In the genomic region with DNA sequence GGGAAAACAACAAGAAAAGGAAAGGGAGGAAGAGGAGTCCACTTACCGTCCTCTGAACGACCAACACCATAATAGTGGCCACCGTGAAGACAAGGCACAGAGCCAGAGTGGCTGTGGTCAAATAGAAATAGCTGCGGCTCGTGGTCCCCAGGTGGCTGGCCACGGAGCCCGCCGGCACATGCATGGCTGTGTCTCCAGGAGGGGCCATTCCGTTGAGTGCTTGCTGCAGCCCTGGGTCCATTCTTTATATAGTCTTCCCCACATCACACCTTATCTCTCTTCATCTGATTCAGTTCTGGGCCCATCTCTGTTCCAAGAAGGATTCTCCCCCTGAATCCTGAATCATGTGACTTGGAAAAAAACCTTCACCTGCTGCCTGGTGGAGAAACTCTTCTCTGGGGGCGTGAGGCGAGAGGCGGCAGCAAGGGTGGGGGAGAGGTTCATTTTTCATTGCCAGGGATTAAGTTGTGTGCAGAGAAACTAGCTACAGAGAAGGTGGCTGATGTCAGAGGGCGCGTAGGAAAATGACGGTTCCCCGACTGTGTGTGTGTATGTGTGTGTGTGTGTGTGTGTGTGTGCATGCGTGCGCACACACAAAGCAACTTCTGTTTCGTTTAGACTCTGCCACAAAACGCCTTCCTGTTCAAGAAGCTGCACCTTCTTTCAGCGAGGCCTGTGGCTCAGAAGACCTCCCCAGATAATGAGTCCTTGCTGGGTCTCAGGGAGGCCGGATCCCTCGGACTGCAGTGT, we compare ENCODE assay signal across 10 cellular contexts. TPM values are rescaled to one million over a fixed set of nuclear protein-coding genes. Genes with fewer than 3 reads are reported as not detected.
DNase-seq lines count a peak whose midpoint lies in the region; ATAC-seq and TF ChIP-seq lines count a peak whose summit lies in the region.
"Had no signal": no experiment of that assay in that cellular context is flagged by ENCODE, and none has a peak within 500 bp of the region (broad histone marks: within the 10 kb centered on the region; RNA-seq: fewer than 3 reads in every experiment).

A gene with protein sequence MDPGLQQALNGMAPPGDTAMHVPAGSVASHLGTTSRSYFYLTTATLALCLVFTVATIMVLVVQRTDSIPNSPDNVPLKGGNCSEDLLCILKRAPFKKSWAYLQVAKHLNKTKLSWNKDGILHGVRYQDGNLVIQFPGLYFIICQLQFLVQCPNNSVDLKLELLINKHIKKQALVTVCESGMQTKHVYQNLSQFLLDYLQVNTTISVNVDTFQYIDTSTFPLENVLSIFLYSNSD (minus strand): TSS at position 529 of the 750 bp plus-strand sequence. CDS start 288 bp downstream, at position 241.

- POLR2A ChIA-PET in naive thymus-derived CD8-positive, alpha-beta T cell (lab: Charles Lee) = interaction anchor here (0.6 to 4.8 kb wide), 17 partner anchors 9 to 1406 kb away, joined by 3 to 55 read pairs (median 4); no protein-coding TSS in a partner anchor

- peak; percentile 79 to 84 for ATAC-seq in CD4-positive, CD25-positive, alpha-beta regulatory T cell (ENCODE audit: low read depth in 2 of 2)
- peak; percentile 74 to 83 for ATAC-seq in naive thymus-derived CD8-positive, alpha-beta T cell
- peak; percentile 64 to 74 for ATAC-seq in upper lobe of left lung (ENCODE audit: low FRiP score in 2 of 2)
- no peak for ATAC-seq in GM18505 (IDR thresholded peaks at IDR 0.05; ENCODE audit: unreplicated experiment)
- ATAC-seq: Panc1 had no signal

- no peaks in the 10 kb centered on the region for H3K27me3 ChIP-seq in CD4-positive, CD25-positive, alpha-beta regulatory T cell (ENCODE audit: control insufficient read depth, insufficient read depth, low read length)
- no peaks in the 10 kb centered on the region for H3K27me3 ChIP-seq in upper lobe of left lung

- no peaks in the 10 kb centered on the region for H3K9me3 ChIP-seq in CD4-positive, CD25-positive, alpha-beta regulatory T cell (ENCODE audit: control insufficient read depth in 2 of 2, low read length in 2 of 2)
- H3K9me3 ChIP-seq in upper lobe of left lung = no peaks in the 10 kb centered on the region

- peaks cover 44% of the 10 kb centered on the region for H3K4me1 ChIP-seq in CD4-positive, CD25-positive, alpha-beta regulatory T cell (ENCODE audit: control insufficient read depth, insufficient read depth, low read length, poor library complexity, severe bottlenecking)
- no peaks in the 10 kb centered on the region for H3K4me1 ChIP-seq in upper lobe of left lung

- H3K27me3 Mint-ChIP-seq in CD4-positive, CD25-positive, alpha-beta regulatory T cell = no peaks in the 10 kb centered on the region
- H3K27me3 Mint-ChIP-seq in naive thymus-derived CD8-positive, alpha-beta T cell = no peaks in the 10 kb centered on the region
- H3K27me3 Mint-ChIP-seq in glutamatergic neuron (ENCODE audit: unreplicated experiment) = peaks cover 9% of the 10 kb centered on the region

- TF ChIP-seq POLR2A in upper lobe of left lung (IDR thresholded peaks at IDR 0.05) (peak in 1 of 4 donors; percentile 54), GM18505 (IDR thresholded peaks at IDR 0.05; ENCODE audit: borderline replicate concordance, extremely low read depth, insufficient read depth, insufficient read length) (no peak)

- H3K27ac ChIP-seq in CD4-positive, CD25-positive, alpha-beta regulatory T cell (ENCODE audit: insufficient read depth, low read length, poor library complexity, severe bottlenecking) = peak within 1 kb of the TSS; percentile 84
- H3K27ac ChIP-seq in upper lobe of left lung = peak within 1 kb of the TSS; percentile 74 to 86 (median 78)

- peak within 1 kb of the TSS; percentile 94 for H3K4me3 ChIP-seq in CD4-positive, CD25-positive, alpha-beta regulatory T cell (ENCODE audit: low read depth, low read length)
- H3K4me3 ChIP-seq in upper lobe of left lung = peak within 1 kb of the TSS in 3 of 4 donors; percentile 21 to 41 (median 36)

- TF ChIP-seq CTCF in upper lobe of left lung (IDR thresholded peaks at IDR 0.05) = no peak
- no peak for TF ChIP-seq CTCF in glutamatergic neuron (IDR thresholded peaks at IDR 0.05; ENCODE audit: partially characterized antibody, unreplicated experiment)

- H3K4me1 Mint-ChIP-seq in CD4-positive, CD25-positive, alpha-beta regulatory T cell = peaks cover 18 to 59% (median 35%) of the 10 kb centered on the region in 4 donors
- peaks cover 31 to 56% (median 52%) of the 10 kb centered on the region in 4 donors for H3K4me1 Mint-ChIP-seq in naive thymus-derived CD8-positive, alpha-beta T cell
- H3K4me1 Mint-ChIP-seq in glutamatergic neuron (ENCODE audit: low read depth, unreplicated experiment) = no peaks in the 10 kb centered on the region

- peak within 1 kb of the TSS; percentile 93 to 100 (median 96) for H3K4me3 Mint-ChIP-seq in CD4-positive, CD25-positive, alpha-beta regulatory T cell
- peak within 1 kb of the TSS; percentile 83 to 100 (median 97) for H3K4me3 Mint-ChIP-seq in naive thymus-derived CD8-positive, alpha-beta T cell
- H3K4me3 Mint-ChIP-seq in glutamatergic neuron (ENCODE audit: unreplicated experiment) = no peak within 1 kb of the TSS

- peaks cover 12% of the 10 kb centered on the region for H3K36me3 Mint-ChIP-seq in CD4-positive, CD25-positive, alpha-beta regulatory T cell
- peaks cover 0 to 11% (median 7%) of the 10 kb centered on the region in 3 donors for H3K36me3 Mint-ChIP-seq in naive thymus-derived CD8-positive, alpha-beta T cell
- no peaks in the 10 kb centered on the region for H3K36me3 Mint-ChIP-seq in glutamatergic neuron (ENCODE audit: unreplicated experiment)

- 62 to 65% methylated on average over 23 of the region's 23 CpGs for WGBS in upper lobe of left lung, 2 donors

- peaks cover 0 to 2% (median 0%) of the 10 kb centered on the region in 7 donors for H3K9me3 Mint-ChIP-seq in CD4-positive, CD25-positive, alpha-beta regulatory T cell
- H3K9me3 Mint-ChIP-seq in naive thymus-derived CD8-positive, alpha-beta T cell = no peaks in the 10 kb centered on the region
- H3K9me3 Mint-ChIP-seq in glutamatergic neuron (ENCODE audit: unreplicated experiment) = no peaks in the 10 kb centered on the region

- H3K27ac Mint-ChIP-seq in CD4-positive, CD25-positive, alpha-beta regulatory T cell = peak within 1 kb of the TSS; percentile 97 to 100 (median 100)
- H3K27ac Mint-ChIP-seq in naive thymus-derived CD8-positive, alpha-beta T cell = peak within 1 kb of the TSS; percentile 92 to 100 (median 99)
- no peak within 1 kb of the TSS for H3K27ac Mint-ChIP-seq in glutamatergic neuron (ENCODE audit: unreplicated experiment)

- TF ChIP-seq EP300 in upper lobe of left lung (IDR thresholded peaks at IDR 0.05) = no peak

- H3K36me3 ChIP-seq in CD4-positive, CD25-positive, alpha-beta regulatory T cell (ENCODE audit: control insufficient read depth, insufficient read depth, low read length) = no peaks in the 10 kb centered on the region
- no peaks in the 10 kb centered on the region for H3K36me3 ChIP-seq in upper lobe of left lung

- peak; percentile 37 to 93 (median 74) for DNase-seq in CD4-positive, CD25-positive, alpha-beta regulatory T cell
- DNase-seq in NCI-H69 (lab: John Stamatoyannopoulos, UW) (peak; percentile 44), upper lobe of left lung (peak; percentile 55 to 67), glutamatergic neuron (no peak), DMS53 (lab: John Stamatoyannopoulos, UW) (no peak)
- DNase-seq in activated effector memory CD4-positive, alpha-beta T cell treated with Interleukin-2 at 50 U/mL for 16 hours = peak; percentile 62
- peak; percentile 43 to 93 (median 77) for DNase-seq in naive thymus-derived CD8-positive, alpha-beta T cell

RNA-seq across cellular contexts. Expression of the gene that starts here (rescaled TPM):
- 47.3 TPM for total RNA-seq in CD4-positive, CD25-positive, alpha-beta regulatory T cell
- 10 to 100 TPM; 31.4 to 78.1 (median 50.7) TPM for polyA plus RNA-seq in CD4-positive, CD25-positive, alpha-beta regulatory T cell
- 10 to 100 TPM; 15.9 to 21.3 TPM for total RNA-seq in naive thymus-derived CD8-positive, alpha-beta T cell
- 10 to 100 TPM; 38.4 to 81.3 (median 69.8) TPM for polyA plus RNA-seq in naive thymus-derived CD8-positive, alpha-beta T cell
- total RNA-seq in upper lobe of left lung (1 to 10 TPM; 2.6 to 6.5 (median 4.8) TPM), glutamatergic neuron (ENCODE audit: unreplicated experiment) (not detected)
- polyA plus RNA-seq: BJ had no signal

Comparison
In these comparisons a context has a peak if more than half of its experiments do, and no peak if none do; other contexts are left out.
1. DNase-seq: peak in CD4-positive, CD25-positive, alpha-beta regulatory T cell (3 of 3), NCI-H69 (single experiment), activated effector memory CD4-positive, alpha-beta T cell treated with Interleukin-2 at 50 U/mL for 16 hours (single experiment), naive thymus-derived CD8-positive, alpha-beta T cell (10 of 10) and upper lobe of left lung (2 of 2); none in glutamatergic neuron (single experiment) and DMS53 (single experiment).